8 cellular contexts compared by ENCODE assay signal in the genomic region with DNA sequence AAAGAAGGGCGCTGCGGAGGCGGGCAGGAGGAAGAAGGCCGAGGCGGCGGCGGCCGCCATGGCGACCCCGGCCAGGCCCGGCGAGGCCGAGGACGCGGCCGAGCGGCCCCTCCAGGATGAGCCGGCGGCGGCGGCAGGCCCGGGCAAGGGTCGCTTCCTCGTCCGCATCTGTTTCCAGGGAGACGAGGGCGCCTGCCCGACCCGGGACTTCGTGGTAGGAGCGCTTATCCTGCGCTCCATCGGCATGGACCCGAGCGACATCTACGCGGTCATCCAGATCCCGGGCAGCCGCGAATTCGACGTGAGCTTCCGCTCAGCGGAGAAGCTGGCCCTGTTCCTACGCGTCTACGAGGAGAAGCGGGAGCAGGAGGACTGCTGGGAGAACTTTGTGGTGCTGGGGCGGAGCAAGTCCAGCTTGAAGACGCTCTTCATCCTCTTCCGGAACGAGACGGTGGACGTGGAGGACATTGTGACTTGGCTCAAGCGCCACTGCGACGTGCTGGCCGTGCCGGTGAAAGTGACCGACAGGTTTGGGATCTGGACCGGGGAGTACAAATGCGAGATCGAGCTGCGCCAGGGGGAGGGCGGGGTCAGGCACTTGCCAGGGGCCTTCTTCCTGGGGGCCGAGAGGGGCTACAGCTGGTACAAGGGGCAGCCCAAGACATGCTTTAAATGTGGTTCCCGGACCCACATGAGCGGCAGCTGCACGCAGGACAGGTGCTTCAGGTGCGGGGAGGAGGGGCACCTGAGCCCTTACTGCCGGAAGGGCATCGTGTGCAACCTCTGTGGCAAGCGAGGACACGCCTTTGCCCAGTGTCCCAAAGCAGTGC. TPM values are rescaled to one million over a fixed set of nuclear protein-coding genes. Genes with fewer than 3 reads are reported as not detected.
DNase-seq lines count a peak whose midpoint lies in the region; ATAC-seq and TF ChIP-seq lines count a peak whose summit lies in the region.

No MANE protein-coding gene starts in this region.

- H3K9me3 ChIP-seq in IMR-90 (ENCODE audit: control insufficient read depth, insufficient read depth, low read length), result no peaks in the 10 kb centered on the region
- H3K9me3 ChIP-seq in cardiac muscle cell (ENCODE audit: low read depth), result no peaks in the 10 kb centered on the region
- H3K9me3 ChIP-seq in ovary, result no peaks in the 10 kb centered on the region
- no peaks in the 10 kb centered on the region for H3K9me3 ChIP-seq in uterus

- peak overlapping the region; percentile 92 for H2BK5ac ChIP-seq in IMR-90 (ENCODE audit: low read depth, low read length, poor library complexity, severe bottlenecking)

- H3K36me3 ChIP-seq in IMR-90 (ENCODE audit: control insufficient read depth, insufficient read depth, low read length), result peaks cover 5% of the 10 kb centered on the region; the same call in 1 of the 2 replicates
- no peaks in the 10 kb centered on the region for H3K36me3 ChIP-seq in cardiac muscle cell
- no peaks in the 10 kb centered on the region for H3K36me3 ChIP-seq in ovary
- no peaks in the 10 kb centered on the region for H3K36me3 ChIP-seq in uterus

- ATAC-seq in GM21529 (IDR thresholded peaks at IDR 0.05; ENCODE audit: unreplicated experiment), result peak; percentile 32
- ATAC-seq in IMR-90 (ENCODE audit: low read depth), result peak; percentile 43

- peak overlapping the region; percentile 97 for H3K14ac ChIP-seq in IMR-90 (replicated peaks; ENCODE audit: low read depth, low read length)

- POLR2A ChIA-PET in IMR-90 (lab: Charles Lee; ENCODE audit: unreplicated experiment), result interaction anchor here (0.6 kb wide), 1 partner anchor 12 kb away, joined by 5 read pairs; no protein-coding TSS in a partner anchor

- peak overlapping the region; percentile 99 for H2AK9ac ChIP-seq in IMR-90 (replicated peaks; ENCODE audit: low read depth, low read length, poor library complexity)

- peak overlapping the region; percentile 100 for H3K4me3 Mint-ChIP-seq in activated naive CD8-positive, alpha-beta T cell treated with anti-CD3 and anti-CD28 coated beads for 36 hours

- peak overlapping the region; percentile 97 for H3K23ac ChIP-seq in IMR-90 (ENCODE audit: low read depth, low read length)

- 0% methylated on average over 56 of the region's 74 CpGs; no CpG with 5 or more reads in 1 of the 2 experiments for WGBS in IMR-90 (ENCODE audit: extremely low coverage in 2 of 2, insufficient read length in 1 of 2), 2 experiments
- 0% methylated on average over 66 to 74 of the region's 74 CpGs for WGBS in ovary, 3 donors

- peak overlapping the region; percentile 44 for H3K56ac ChIP-seq in IMR-90 (ENCODE audit: extremely low read depth, insufficient read depth, low read length)

- H2BK20ac ChIP-seq in IMR-90 (ENCODE audit: low read depth, low read length), result no peak overlapping the region

- H3K4ac ChIP-seq in IMR-90 (ENCODE audit: low read depth, low read length), result peak overlapping the region; percentile 98

- H2BK120ac ChIP-seq in IMR-90 (ENCODE audit: low read depth, low read length), result peak overlapping the region; percentile 58

- H3K27ac ChIP-seq in IMR-90 (ENCODE audit: insufficient read depth, low read length), result peak overlapping the region; percentile 99
- peak overlapping the region; percentile 96 for H3K27ac ChIP-seq in cardiac muscle cell
- H3K27ac ChIP-seq in ovary, result peak overlapping the region; percentile 97 to 98
- H3K27ac ChIP-seq in uterus, result peak overlapping the region; percentile 96 to 98

- H3K4me3 ChIP-seq in IMR-90 (ENCODE audit: insufficient read depth, low read depth, low read length) (peak overlapping the region; percentile 100), cardiac muscle cell (peak overlapping the region; percentile 90), ovary (peak overlapping the region; percentile 70), uterus (peak overlapping the region; percentile 79 to 94)

- H2AFZ ChIP-seq in IMR-90 (replicated peaks; ENCODE audit: low read length, poor library complexity), result peak overlapping the region; percentile 89

- DNase-seq in DMS79 treated with DMSO at 0.1 percent for 48 hours (lab: John Stamatoyannopoulos, UW) (peak; percentile 21), IMR-90 (peak; percentile 71), cardiac muscle cell (ENCODE audit: low read depth in 1 of 2, low spot score in 1 of 2) (peak; percentile 35 to 77), ovary (peak; percentile 51 to 71 (median 62)), uterus (peak; percentile 45 to 65)
- peak; percentile 58 for DNase-seq in activated naive CD8-positive, alpha-beta T cell treated with anti-CD3 and anti-CD28 coated beads for 36 hours

- H3K79me1 ChIP-seq in IMR-90 (ENCODE audit: low read depth in 1 of 2, low read length in 2 of 2), result peaks cover 33 to 50% of the 10 kb centered on the region in 2 experiments

- intact Hi-C loops in IMR-90 (cut with micrococcal nuclease), result loop anchor here (1.0 to 2.0 kb wide), 2 partner anchors 13 to 29 kb away; no protein-coding TSS in a partner anchor
- intact Hi-C loops in ovary (cut with DNase I), result loop anchor here in 1 of 4 donors (1.0 kb wide), 1 partner anchor 27 kb away; the partner anchor contains the start of gene SOX12
- intact Hi-C loops in uterus (cut with DNase I; ENCODE audit: low total_unique reads), result no loop called here

- peaks cover 34% of the 10 kb centered on the region for H3K36me3 Mint-ChIP-seq in activated naive CD8-positive, alpha-beta T cell treated with anti-CD3 and anti-CD28 coated beads for 36 hours

- peak overlapping the region; percentile 83 for H3K18ac ChIP-seq in IMR-90 (ENCODE audit: low read depth, low read length)

- H3K4me1 ChIP-seq in IMR-90 (ENCODE audit: control insufficient read depth, insufficient read depth, low read length), result peaks cover 17% of the 10 kb centered on the region
- H3K4me1 ChIP-seq in cardiac muscle cell (ENCODE audit: low read depth), result peaks cover 34% of the 10 kb centered on the region
- peaks cover 15% of the 10 kb centered on the region for H3K4me1 ChIP-seq in ovary (ENCODE audit: insufficient read depth)
- peaks cover 0 to 6% of the 10 kb centered on the region in 2 donors for H3K4me1 ChIP-seq in uterus

- peak overlapping the region; percentile 97 for H3K27ac Mint-ChIP-seq in activated naive CD8-positive, alpha-beta T cell treated with anti-CD3 and anti-CD28 coated beads for 36 hours

- peak overlapping the region; percentile 99 for H3K4me2 ChIP-seq in IMR-90 (ENCODE audit: low read depth, low read length)

- no peak for TF ChIP-seq CTCF in IMR-90 (conservative IDR thresholded peaks at IDR 0.05; ENCODE audit: low read depth, low read length)
- no peak for TF ChIP-seq CTCF in cardiac muscle cell (IDR thresholded peaks at IDR 0.05; ENCODE audit: low read depth, low read length)
- no peak for TF ChIP-seq CTCF in ovary (IDR thresholded peaks at IDR 0.05)
- TF ChIP-seq CTCF in uterus (IDR thresholded peaks at IDR 0.05), result no peak

- H3K9me3 Mint-ChIP-seq in activated naive CD8-positive, alpha-beta T cell treated with anti-CD3 and anti-CD28 coated beads for 36 hours, result no peaks in the 10 kb centered on the region

- H4K20me1 ChIP-seq in IMR-90 (ENCODE audit: insufficient read depth, low read length), result peaks cover 33% of the 10 kb centered on the region

- H3K27me3 ChIP-seq in IMR-90 (ENCODE audit: control insufficient read depth, insufficient read depth, low read length) (no peaks in the 10 kb centered on the region), cardiac muscle cell (no peaks in the 10 kb centered on the region), ovary (no peaks in the 10 kb centered on the region), uterus (no peaks in the 10 kb centered on the region)

- dilution Hi-C loops in IMR-90 (cut with HindIII; ENCODE audit: low sequenced_read_pairs, unreplicated experiment), result no loop called here

- TF ChIP-seq POLR2A in IMR-90 (IDR thresholded peaks at IDR 0.05; ENCODE audit: low read depth, low read length) (no peak; the same call in 1 of the 2 replicates), Raji (IDR thresholded peaks at IDR 0.05; ENCODE audit: insufficient read depth, low read depth, low read length) (peak; percentile 63; the same call in 1 of the 2 replicates), ovary (IDR thresholded peaks at IDR 0.05) (peak; percentile 18), uterus (IDR thresholded peaks at IDR 0.05) (no peak)

- peak overlapping the region; percentile 58 to 88 for H4K8ac ChIP-seq in IMR-90 (ENCODE audit: low read depth in 2 of 2, low read length in 2 of 2)

- in situ Hi-C loops in IMR-90 (cut with MboI; ENCODE audit: low sequenced_read_pairs), result no loop called here

- 0 out of 2 replicates have a peak, but pooled peaks have one; percentile 6 for TF ChIP-seq RAD21 in IMR-90 (IDR thresholded peaks at IDR 0.05; ENCODE audit: low read length)

- peaks cover 25% of the 10 kb centered on the region for H3K9me1 ChIP-seq in IMR-90 (ENCODE audit: insufficient read depth, low read length)

- CTCF ChIA-PET in IMR-90 (lab: Yijun Ruan, JAX), result interaction anchor here (1.3 to 1.5 kb wide), 2 partner anchors 11 to 32 kb away, joined by 3 read pairs; no protein-coding TSS in a partner anchor

- peak overlapping the region; percentile 90 for H3K9ac ChIP-seq in IMR-90 (ENCODE audit: low read depth, low read length)

- peaks cover 3% of the 10 kb centered on the region for H3K27me3 Mint-ChIP-seq in activated naive CD8-positive, alpha-beta T cell treated with anti-CD3 and anti-CD28 coated beads for 36 hours

- H4K91ac ChIP-seq in IMR-90 (ENCODE audit: insufficient read depth, low read depth, low read length), result peak overlapping the region; percentile 71

- H3K4me1 Mint-ChIP-seq in activated naive CD8-positive, alpha-beta T cell treated with anti-CD3 and anti-CD28 coated beads for 36 hours, result peaks cover 38% of the 10 kb centered on the region

- H2BK15ac ChIP-seq in IMR-90 (ENCODE audit: low read depth, low read length), result peak overlapping the region; percentile 29; the same call in 1 of the 3 replicates

- no TSS peak for BruUV-seq in IMR-90 (replicated peaks; lab: Mats Ljungman, UMichigan)

- no peak for TF ChIP-seq EP300 in ovary (IDR thresholded peaks at IDR 0.05)

- peak overlapping the region; percentile 97 for H2AK5ac ChIP-seq in IMR-90 (ENCODE audit: low read depth, low read length)

- H4K5ac ChIP-seq in IMR-90 (ENCODE audit: low read depth, low read length), result peak overlapping the region; percentile 86

RNA-seq across cellular contexts. Expression of gene ZCCHC3, which starts 0.8 kb away (rescaled TPM):
- 10.9 and 13.9 TPM in 2 replicates for total RNA-seq in IMR-90 (2012; rRNA removed)
- polyA plus RNA-seq in IMR-90 (2012; rRNA removed), result 8.2 and 8.8 TPM in 2 replicates
- polyA plus RNA-seq in IMR-90 (2012; cell fraction: cytosol; rRNA removed), result 7.4 and 8.5 TPM in 2 replicates
- polyA plus RNA-seq in IMR-90 (2012; cell fraction: nucleus; rRNA removed; ENCODE audit: low replicate concordance), result 5.2 and 7.5 TPM in 2 replicates
- total RNA-seq in activated naive CD8-positive, alpha-beta T cell treated with anti-CD3 and anti-CD28 coated beads for 36 hours, result 10 to 100 TPM; 23.3 to 24.5 TPM
- total RNA-seq in cardiac muscle cell, result 49.9 and 63.8 TPM in 2 replicates
- 43.7 and 53.1 TPM in 2 replicates for polyA plus RNA-seq in cardiac muscle cell
- 10 to 100 TPM; 13.6 to 28.1 (median 23.1) TPM for total RNA-seq in ovary
- polyA plus RNA-seq in ovary, result 10 to 100 TPM; 16.8 to 23.2 TPM
- total RNA-seq in uterus, result 10 to 100 TPM in 3 of 4 donors, 1 to 10 TPM in 1; 3.3 to 56.7 (median 19.2) TPM

RNA-seq across cellular contexts. Expression of gene C20orf96, which starts 7.6 kb away (rescaled TPM):
- total RNA-seq in IMR-90 (2012; rRNA removed) (1.1 and 2.0 TPM in 2 replicates), cardiac muscle cell (6.2 and 9.3 TPM in 2 replicates), ovary (10 to 100 TPM in 6 of 7 donors, 1 to 10 TPM in 1; 6.6 to 17.5 (median 11.7) TPM), uterus (10 to 100 TPM in 2 of 4 donors, 1 to 10 TPM in 2; 2.8 to 18.2 (median 11.2) TPM)
- polyA plus RNA-seq in IMR-90 (2012; rRNA removed) (9.4 and 9.8 TPM in 2 replicates), cardiac muscle cell (31.9 and 41.9 TPM in 2 replicates), ovary (10 to 100 TPM; 11.7 to 14.7 TPM)
- polyA plus RNA-seq in IMR-90 (2012; cell fraction: cytosol; rRNA removed), result 4.7 and 4.8 TPM in 2 replicates
- 15.6 and 30.1 TPM in 2 replicates for polyA plus RNA-seq in IMR-90 (2012; cell fraction: nucleus; rRNA removed; ENCODE audit: low replicate concordance)
- 1 to 10 TPM; 7.5 to 7.8 TPM for total RNA-seq in activated naive CD8-positive, alpha-beta T cell treated with anti-CD3 and anti-CD28 coated beads for 36 hours

RNA-seq across cellular contexts. Expression of gene SOX12, which starts 27.2 kb away (rescaled TPM):
- 1.1 TPM in 2 replicates for total RNA-seq in IMR-90 (2012; rRNA removed)
- polyA plus RNA-seq in IMR-90 (2012; rRNA removed), result 6.2 and 6.4 TPM in 2 replicates
- 9.7 and 10.0 TPM in 2 replicates for polyA plus RNA-seq in IMR-90 (2012; cell fraction: cytosol; rRNA removed)
- polyA plus RNA-seq in IMR-90 (2012; cell fraction: nucleus; rRNA removed; ENCODE audit: low replicate concordance), result 15.8 and 22.6 TPM in 2 replicates
- total RNA-seq in activated naive CD8-positive, alpha-beta T cell treated with anti-CD3 and anti-CD28 coated beads for 36 hours, result 10 to 100 TPM; 13.1 to 13.3 TPM
- 57.6 and 79.8 TPM in 2 replicates for total RNA-seq in cardiac muscle cell
- 41.9 and 49.9 TPM in 2 replicates for polyA plus RNA-seq in cardiac muscle cell
- total RNA-seq in ovary, result 10 to 100 TPM in 5 of 7 donors, 1 to 10 TPM in 2; 4.8 to 34.1 (median 25.7) TPM
- 1 to 10 TPM; 4.1 to 8.7 TPM for polyA plus RNA-seq in ovary
- 10 to 100 TPM in 1 of 4 donors, 1 to 10 TPM in 3; 2.4 to 21.9 (median 7.4) TPM for total RNA-seq in uterus

RNA-seq across cellular contexts. Expression of gene DEFB132, which starts 40.6 kb away (rescaled TPM):
- total RNA-seq in IMR-90 (2012; rRNA removed) (not detected in 2 replicates), cardiac muscle cell (not detected in 2 replicates), ovary (not detected), uterus (not detected)
- polyA plus RNA-seq in IMR-90 (2012; rRNA removed) (not detected in 2 replicates), cardiac muscle cell (not detected in 2 replicates), ovary (not detected)
- not detected in 2 replicates for polyA plus RNA-seq in IMR-90 (2012; cell fraction: cytosol; rRNA removed)
- polyA plus RNA-seq in IMR-90 (2012; cell fraction: nucleus; rRNA removed; ENCODE audit: low replicate concordance), result not detected in 2 replicates
- not detected for total RNA-seq in activated naive CD8-positive, alpha-beta T cell treated with anti-CD3 and anti-CD28 coated beads for 36 hours

RNA-seq across cellular contexts. Expression of gene NRSN2, which starts 48.8 kb away (rescaled TPM):
- total RNA-seq in IMR-90 (2012; rRNA removed), result 9.9 and 17.5 TPM in 2 replicates
- polyA plus RNA-seq in IMR-90 (2012; rRNA removed), result 75.1 and 101 TPM in 2 replicates
- polyA plus RNA-seq in IMR-90 (2012; cell fraction: cytosol; rRNA removed), result 67.5 and 73.6 TPM in 2 replicates
- 35.0 and 62.6 TPM in 2 replicates for polyA plus RNA-seq in IMR-90 (2012; cell fraction: nucleus; rRNA removed; ENCODE audit: low replicate concordance)
- total RNA-seq in activated naive CD8-positive, alpha-beta T cell treated with anti-CD3 and anti-CD28 coated beads for 36 hours, result 10 to 100 TPM; 11.2 to 12.6 TPM
- 111 and 190 TPM in 2 replicates for total RNA-seq in cardiac muscle cell
- 135 and 170 TPM in 2 replicates for polyA plus RNA-seq in cardiac muscle cell
- 10 to 100 TPM; 20.5 to 77.9 (median 43.8) TPM for total RNA-seq in ovary
- polyA plus RNA-seq in ovary, result 10 to 100 TPM; 32.4 to 36.7 TPM
- total RNA-seq in uterus, result 10 to 100 TPM; 10.2 to 65.6 (median 28.7) TPM

Comparison
In these comparisons a context has a peak if more than half of its experiments do, and no peak if none do; other contexts are left out.
1. Peak in every context shown above with its lines: DNase-seq, ATAC-seq, H3K4me3 ChIP-seq and H3K27ac ChIP-seq.
2. DNase-seq: peak in every context shown above with its lines; median percentile 71 in IMR-90; 62 in ovary; 58 in activated naive CD8-positive, alpha-beta T cell treated with anti-CD3 and anti-CD28 coated beads for 36 hours; 56 in cardiac muscle cell; 55 in uterus; 21 in DMS79 treated with DMSO at 0.1 percent for 48 hours.
3. POLR2A ChIP-seq: peak in Raji (single experiment) and ovary (single experiment); none in IMR-90 (single experiment) and uterus (0 of 2).